In genomic region chr10:102524746-102525145, GRCh38 we compare ENCODE assay signal across 22 cellular contexts.
"Had no signal": no experiment of that assay in that cellular context is flagged by ENCODE, and none has a peak within 500 bp of the region (broad histone marks: within the 10 kb centered on the region; RNA-seq: fewer than 3 reads in every experiment).

No MANE protein-coding gene starts in this region.

- H3K36me3 ChIP-seq: neutrophil, pancreas, tibial artery had no signal

- H3K27me3 ChIP-seq: neutrophil, pancreas, right lobe of liver, suprapubic skin, testis, tibial artery, transverse colon, vagina had no signal

- H3K4me3 ChIP-seq: pancreas, psoas muscle, right lobe of liver, skin epidermis, smooth muscle cell, suprapubic skin, testis, tibial artery, transverse colon, vagina had no signal

- H3K9me3 ChIP-seq: neutrophil, pancreas, psoas muscle, right lobe of liver, suprapubic skin, testis, tibial artery, transverse colon, vagina had no signal

- DNase-seq: naive thymus-derived CD4-positive, alpha-beta T cell; natural killer cell; nephron progenitor cell; nucleus accumbens; pancreas; psoas muscle; stimulated activated CD4-positive, alpha-beta T cell treated with anti-CD3 and anti-CD28 coated beads, Interleukin-15, amount 100 ng/mL, for 24 hours; stimulated activated CD4-positive, alpha-beta T cell treated with anti-CD3 and anti-CD28 coated beads, Interleukin-2, amount 100 ng/mL, for 24 hours; stimulated activated CD4-positive, alpha-beta T cell treated with anti-CD3 and anti-CD28 coated beads, Interleukin-2, amount 100 ng/mL, for 48 hours; stimulated activated CD4-positive, alpha-beta T cell treated with anti-CD3 and anti-CD28 coated beads, Interleukin-4, amount 100 ng/mL, for 24 hours; stimulated activated naive B cell treated with anti-CD40 and anti-IgM and Interleukin-4, amounts not matched to agents 10 μg/mL and 1 μg/mL and 100 μg/mL, for 72 hours; stimulated activated naive CD4-positive, alpha-beta T cell treated with Interleukin-2 at 50 U/mL for 16 hours; substantia nigra; testis; transverse colon had no signal

- H3K4me1 ChIP-seq: pancreas, psoas muscle, right lobe of liver, suprapubic skin, testis, transverse colon had no signal

- H3K27ac ChIP-seq: neutrophil, pancreas, psoas muscle, right lobe of liver, skin epidermis, suprapubic skin, testis, transverse colon, vagina had no signal
